ENCODE assay signal across 23 cellular contexts in genomic region chr14:89294060-89294459, GRCh38.
DNase-seq lines count a peak whose midpoint lies in the region; ATAC-seq and TF ChIP-seq lines count a peak whose summit lies in the region.
"Had no signal": no experiment of that assay in that cellular context is flagged by ENCODE, and none has a peak within 500 bp of the region (broad histone marks: within the 10 kb centered on the region; RNA-seq: fewer than 3 reads in every experiment).

No MANE protein-coding gene starts in this region.

- H3K27me3 ChIP-seq in testis = no peaks in the 10 kb centered on the region
- H3K27me3 ChIP-seq in CD4-positive, alpha-beta memory T cell (ENCODE audit: insufficient read depth, low read length) = no peaks in the 10 kb centered on the region
- H3K27me3 ChIP-seq: suprapubic skin had no signal

- ATAC-seq in Right ventricle myocardium inferior (peak; percentile 87), Right ventricle myocardium superior (ENCODE audit: poor library complexity) (peak; percentile 87), memory B cell (ENCODE audit: low read depth) (no peak)
- ATAC-seq: mucosa of descending colon had no signal

- WGBS in testis, 2 donors = 69 to 70% methylated on average over 7 of the region's 7 CpGs

- POLR2A ChIA-PET in CD4-positive, alpha-beta memory T cell (lab: Charles Lee; ENCODE audit: partially characterized antibody) = no interaction called here

- H3K9me3 Mint-ChIP-seq in memory B cell = no peaks in the 10 kb centered on the region
- peaks cover 0 to 3% (median 0%) of the 10 kb centered on the region in 8 donors for H3K9me3 Mint-ChIP-seq in CD4-positive, alpha-beta memory T cell
- H3K9me3 Mint-ChIP-seq: activated CD4-positive, alpha-beta memory T cell treated with anti-CD3 and anti-CD28 coated beads, Interleukin-2, amount 10 ng/mL, durations not matched to agents 7 days and 5 days; T-helper 2 cell treated with Interferon-gamma antibody and Interleukin-4, amounts not matched to agents 5 μg/mL and 100 μg/mL, for 36 hours had no signal

- H3K4me1 ChIP-seq in testis = peaks cover 30% of the 10 kb centered on the region
- no peaks in the 10 kb centered on the region for H3K4me1 ChIP-seq in CD4-positive, alpha-beta memory T cell (ENCODE audit: insufficient read depth, low read length)
- H3K4me1 ChIP-seq: suprapubic skin had no signal

- H3K9me3 ChIP-seq in testis = no peaks in the 10 kb centered on the region
- no peaks in the 10 kb centered on the region for H3K9me3 ChIP-seq in CD4-positive, alpha-beta memory T cell (ENCODE audit: control insufficient read depth in 1 of 2, low read length in 2 of 2)
- H3K9me3 ChIP-seq: mucosa of descending colon, suprapubic skin had no signal

- no peaks in the 10 kb centered on the region for H3K36me3 ChIP-seq in testis (ENCODE audit: low read depth, missing control alignments)
- H3K36me3 ChIP-seq in CD4-positive, alpha-beta memory T cell (ENCODE audit: insufficient read depth, low read length) = no peaks in the 10 kb centered on the region
- H3K36me3 ChIP-seq: WERI-Rb-1 had no signal

- CTCF ChIA-PET in CD4-positive, alpha-beta memory T cell (lab: Charles Lee; ENCODE audit: partially characterized antibody) = no interaction called here

- no peak overlapping the region for H3K4me3 ChIP-seq in testis
- H3K4me3 ChIP-seq in CD4-positive, alpha-beta memory T cell (ENCODE audit: low read length in 2 of 2) = no peak overlapping the region
- H3K4me3 ChIP-seq: mucosa of descending colon, SK-N-MC, suprapubic skin had no signal

- peaks cover 35% of the 10 kb centered on the region for H3K36me3 Mint-ChIP-seq in memory B cell
- peaks cover 26 to 48% of the 10 kb centered on the region in 2 donors for H3K36me3 Mint-ChIP-seq in CD4-positive, alpha-beta memory T cell

- no peaks in the 10 kb centered on the region for H3K27me3 Mint-ChIP-seq in memory B cell
- no peaks in the 10 kb centered on the region for H3K27me3 Mint-ChIP-seq in CD4-positive, alpha-beta memory T cell
- H3K27me3 Mint-ChIP-seq: activated CD4-positive, alpha-beta memory T cell treated with anti-CD3 and anti-CD28 coated beads, Interleukin-2, amount 10 ng/mL, durations not matched to agents 7 days and 5 days had no signal

- no peak for TF ChIP-seq POLR2A in testis (IDR thresholded peaks at IDR 0.05)

- no peak overlapping the region for H3K27ac Mint-ChIP-seq in memory B cell
- peak overlapping the region in 1 of 7 donors; percentile 64 for H3K27ac Mint-ChIP-seq in CD4-positive, alpha-beta memory T cell
- H3K27ac Mint-ChIP-seq: activated CD4-positive, alpha-beta memory T cell treated with anti-CD3 and anti-CD28 coated beads, Interleukin-2, amount 10 ng/mL, durations not matched to agents 7 days and 5 days; T-helper 2 cell treated with Interferon-gamma antibody and Interleukin-4, amounts not matched to agents 5 μg/mL and 100 μg/mL, for 36 hours had no signal

- no peak for TF ChIP-seq CTCF in testis (IDR thresholded peaks at IDR 0.05)

- peak overlapping the region; percentile 23 to 62 for H3K27ac ChIP-seq in testis
- H3K27ac ChIP-seq in CD4-positive, alpha-beta memory T cell (ENCODE audit: low read depth, low read length) = no peak overlapping the region
- H3K27ac ChIP-seq: SK-N-MC, suprapubic skin, WERI-Rb-1 had no signal

- peaks cover 47% of the 10 kb centered on the region for H3K4me1 Mint-ChIP-seq in memory B cell
- peaks cover 11 to 43% (median 30%) of the 10 kb centered on the region in 4 donors for H3K4me1 Mint-ChIP-seq in CD4-positive, alpha-beta memory T cell
- H3K4me1 Mint-ChIP-seq: activated CD4-positive, alpha-beta memory T cell treated with anti-CD3 and anti-CD28 coated beads, Interleukin-2, amount 10 ng/mL, durations not matched to agents 7 days and 5 days had no signal

- intact Hi-C loops in Right ventricle myocardium inferior (cut with DNase I) (no loop called here), cardiac septum (cut with DNase I) (no loop called here), Right ventricle myocardium superior (cut with DNase I) (no loop called here), testis (cut with DNase I; ENCODE audit: low total_unique reads) (no loop called here)
- intact Hi-C loops in CD4-positive, alpha-beta memory T cell (cut with micrococcal nuclease) = no loop called here

- DNase-seq in Right ventricle myocardium inferior (ENCODE audit: missing footprints) (no peak), cardiac septum (ENCODE audit: low spot score) (no peak), Right ventricle myocardium superior (peak; percentile 78), memory B cell (ENCODE audit: low spot score in 2 of 2) (no peak), testis (peak; percentile 38), iPS-NIHi11 (ENCODE audit: low spot score) (no peak), OCI-M1 (lab: John Stamatoyannopoulos, UW) (no peak)
- no peak for DNase-seq in CD4-positive, alpha-beta memory T cell
- DNase-seq: activated CD4-positive, alpha-beta memory T cell treated with anti-CD3 and anti-CD28 coated beads, Interleukin-2, amount 10 ng/mL, durations not matched to agents 7 days and 5 days; activated naive CD4-positive, alpha-beta T cell; activated T-cell treated with anti-CD3 and anti-CD28 coated beads for 4 hours; amygdala; caudate nucleus; foreskin melanocyte; mucosa of descending colon; NCI-H146; NCI-H82; occipital lobe; stimulated activated CD4-positive, alpha-beta T cell treated with anti-CD3 and anti-CD28 coated beads, Interleukin-12 subunit alpha, Interleukin-12 subunit beta, amount 100 ng/mL, for 4 hours; WERI-Rb-1 had no signal

- H3K4me3 Mint-ChIP-seq in memory B cell = peak overlapping the region; percentile 1
- H3K4me3 Mint-ChIP-seq in CD4-positive, alpha-beta memory T cell = no peak overlapping the region
- H3K4me3 Mint-ChIP-seq: activated CD4-positive, alpha-beta memory T cell treated with anti-CD3 and anti-CD28 coated beads, Interleukin-2, amount 10 ng/mL, durations not matched to agents 7 days and 5 days; T-helper 2 cell treated with Interferon-gamma antibody and Interleukin-4, amounts not matched to agents 5 μg/mL and 100 μg/mL, for 36 hours had no signal

Comparison
In these comparisons a context has a peak if more than half of its experiments do, and no peak if none do; other contexts are left out.
1. DNase-seq: peak in Right ventricle myocardium superior (single experiment) and testis (single experiment); none in Right ventricle myocardium inferior (single experiment), cardiac septum (single experiment), memory B cell (0 of 2), iPS-NIHi11 (single experiment), OCI-M1 (single experiment) and CD4-positive, alpha-beta memory T cell (0 of 5).